ENCODE assay signal across 14 cellular contexts in genomic region chr1:101166583-101167120, GRCh38.
"Had no signal": no experiment of that assay in that cellular context is flagged by ENCODE, and none has a peak within 500 bp of the region (broad histone marks: within the 10 kb centered on the region; RNA-seq: fewer than 3 reads in every experiment).

No MANE protein-coding gene starts in this region.

- DNase-seq: activated CD4-positive, alpha-beta T cell treated with anti-CD3 and anti-CD28 coated beads, Interleukin-2, amount 50 U/mL, for 48 hours; activated CD4-positive, CD25-positive, alpha-beta regulatory T cell treated with anti-CD3 and anti-CD28 coated beads, Interleukin-2, amount 50 U/mL, for 72 hours; activated naive CD4-positive, alpha-beta T cell treated with anti-CD3 and anti-CD28 coated beads for 36 hours; caudate nucleus; colonic mucosa; kidney; left ventricle myocardium superior; mesenchymal stem cell; natural killer cell; stimulated activated CD4-positive, alpha-beta T cell treated with anti-CD3 and anti-CD28 coated beads, Interleukin-2, amount 100 ng/mL, for 48 hours; stimulated activated naive B cell treated with anti-CD40 and anti-IgM and Interleukin-4, amounts not matched to agents 10 μg/mL and 1 μg/mL and 100 μg/mL, for 72 hours; T-helper 9 cell; transverse colon had no signal

- H3K4me3 ChIP-seq: colonic mucosa, transverse colon had no signal

- H3K27ac ChIP-seq: colonic mucosa, transverse colon had no signal

- H3K36me3 ChIP-seq: colonic mucosa, transverse colon had no signal

- H3K4me1 ChIP-seq: colonic mucosa, transverse colon had no signal

- H3K27me3 ChIP-seq: colonic mucosa, transverse colon had no signal

- ATAC-seq: esophagus mucosa; natural killer cell; stimulated activated naive B cell treated with anti-CD40 and anti-IgM and Interleukin-4, amounts not matched to agents 10 μg/mL and 1 μg/mL and 100 μg/mL, for 72 hours had no signal
